1 cellular context compared by ENCODE assay signal in genomic region chr16:25257504-25257955, GRCh38.
TF ChIP-seq lines count a peak whose summit lies in the region.

Gene ZKSCAN2, minus strand, starts transcription at chr16:25257845. Its CDS starts 718 bp downstream, at chr16:25257127.

TF ChIP-seq in HepG2, 621 proteins besides CTCF, POLR2A, EP300 and RAD21 (continued from another document and continues in another):
- 0 out of 2 replicates have a peak, but pooled peaks have one; percentile 37 for TF ChIP-seq ZNF704 (CRISPR knock-in tag; IDR thresholded peaks at IDR 0.05; ENCODE audit: borderline replicate concordance)
- TF ChIP-seq ZNF567 (CRISPR knock-in tag; IDR thresholded peaks at IDR 0.05; ENCODE audit: borderline replicate concordance): 0 out of 2 replicates have a peak, but pooled peaks have one; percentile 35
- no peak for TF ChIP-seq MZF1 (CRISPR knock-in tag; IDR thresholded peaks at IDR 0.05; ENCODE audit: borderline replicate concordance)
- TF ChIP-seq ZMYM2 (CRISPR knock-in tag; IDR thresholded peaks at IDR 0.05): no peak
- TF ChIP-seq PRDM15 (CRISPR knock-in tag; IDR thresholded peaks at IDR 0.05): no peak; the same call in 1 of the 2 replicates
- peak; percentile 78 for TF ChIP-seq E2F5 (CRISPR knock-in tag; conservative IDR thresholded peaks at IDR 0.05)
- TF ChIP-seq ZNF280D (CRISPR knock-in tag; IDR thresholded peaks at IDR 0.05): no peak
- TF ChIP-seq ZSCAN25 (CRISPR knock-in tag; IDR thresholded peaks at IDR 0.05): no peak
- TF ChIP-seq CBX2 (IDR thresholded peaks at IDR 0.05; ENCODE audit: low read depth, low read length): no peak
- no peak for TF ChIP-seq CBX2 (CRISPR knock-in tag; IDR thresholded peaks at IDR 0.05; ENCODE audit: low read depth)
- no peak for TF ChIP-seq ATM (IDR thresholded peaks at IDR 0.05; ENCODE audit: borderline replicate concordance)
- no peak; the same call in 1 of the 2 replicates for TF ChIP-seq FOXM1 (CRISPR knock-in tag; IDR thresholded peaks at IDR 0.05)
- 0 out of 2 replicates have a peak, but pooled peaks have one; percentile 41 for TF ChIP-seq FOXK1 (CRISPR knock-in tag; IDR thresholded peaks at IDR 0.05; ENCODE audit: borderline replicate concordance, low read depth)
- no peak for TF ChIP-seq CREB1 (IDR thresholded peaks at IDR 0.05)
- TF ChIP-seq CREB1 (CRISPR knock-in tag; IDR thresholded peaks at IDR 0.05): no peak
- TF ChIP-seq ZNF383 (CRISPR knock-in tag; IDR thresholded peaks at IDR 0.05; ENCODE audit: borderline replicate concordance): no peak
- 0 out of 2 replicates have a peak, but pooled peaks have one; percentile 4 for TF ChIP-seq HNF4G (IDR thresholded peaks at IDR 0.05; ENCODE audit: borderline replicate concordance, low read depth, low read length)
- no peak for TF ChIP-seq HNF4G (CRISPR knock-in tag; IDR thresholded peaks at IDR 0.05; ENCODE audit: borderline replicate concordance, low read depth)
- no peak for TF ChIP-seq STAG1 (CRISPR knock-in tag; IDR thresholded peaks at IDR 0.05)
- no peak for TF ChIP-seq MAF1 (CRISPR knock-in tag; IDR thresholded peaks at IDR 0.05; ENCODE audit: borderline replicate concordance)
- peak; percentile 92; the same call in 1 of the 2 replicates for TF ChIP-seq MLXIP (CRISPR knock-in tag; IDR thresholded peaks at IDR 0.05; ENCODE audit: borderline replicate concordance)
- no peak for TF ChIP-seq HOXA7 (CRISPR knock-in tag; IDR thresholded peaks at IDR 0.05)
- no peak for TF ChIP-seq SRSF9 (IDR thresholded peaks at IDR 0.05; ENCODE audit: borderline replicate concordance, insufficient read depth, low read depth, low read length, poor library complexity, severe bottlenecking)
- TF ChIP-seq ZBTB8A (CRISPR knock-in tag; IDR thresholded peaks at IDR 0.05; ENCODE audit: borderline replicate concordance, low read depth): peak; percentile 29; the same call in 1 of the 2 replicates
- TF ChIP-seq TFAP4 (IDR thresholded peaks at IDR 0.05; ENCODE audit: borderline replicate concordance, low read depth): peak; percentile 70; the same call in 1 of the 2 replicates
- no peak for TF ChIP-seq NPAS2 (CRISPR knock-in tag; IDR thresholded peaks at IDR 0.05; ENCODE audit: borderline replicate concordance)
- TF ChIP-seq MTF1 (CRISPR knock-in tag; IDR thresholded peaks at IDR 0.05): no peak
- no peak for TF ChIP-seq THAP8 (CRISPR knock-in tag; IDR thresholded peaks at IDR 0.05; ENCODE audit: borderline replicate concordance)
- no peak; the same call in 1 of the 2 replicates for TF ChIP-seq FOXC1 (CRISPR knock-in tag; IDR thresholded peaks at IDR 0.05; ENCODE audit: borderline replicate concordance)
- no peak for TF ChIP-seq JARID2 (CRISPR knock-in tag; IDR thresholded peaks at IDR 0.05; ENCODE audit: insufficient replicate concordance)
- 0 out of 2 replicates have a peak, but pooled peaks have one; percentile 64 for TF ChIP-seq GPN1 (CRISPR knock-in tag; IDR thresholded peaks at IDR 0.05; ENCODE audit: borderline replicate concordance)
- no peak for TF ChIP-seq SMAD1 (CRISPR knock-in tag; IDR thresholded peaks at IDR 0.05; ENCODE audit: borderline replicate concordance, low read depth)
- no peak for TF ChIP-seq ZBTB10 (CRISPR knock-in tag; IDR thresholded peaks at IDR 0.05; ENCODE audit: borderline replicate concordance)
- no peak for TF ChIP-seq KMT2B (CRISPR knock-in tag; IDR thresholded peaks at IDR 0.05)
- TF ChIP-seq ZNF282 (IDR thresholded peaks at IDR 0.05; ENCODE audit: partially characterized antibody): no peak
- no peak for TF ChIP-seq ATF1 (CRISPR knock-in tag; IDR thresholded peaks at IDR 0.05)
- TF ChIP-seq ZNF710 (CRISPR knock-in tag; IDR thresholded peaks at IDR 0.05; ENCODE audit: borderline replicate concordance): no peak
- no peak; the same call in 1 of the 2 replicates for TF ChIP-seq CREB3 (CRISPR knock-in tag; IDR thresholded peaks at IDR 0.05)
- peak; percentile 99 for TF ChIP-seq RBFOX2 (IDR thresholded peaks at IDR 0.05; ENCODE audit: low read depth, low read length)
- peak; percentile 47 for TF ChIP-seq SKI (IDR thresholded peaks at IDR 0.05; ENCODE audit: partially characterized antibody)
- TF ChIP-seq ZFP62 (CRISPR knock-in tag; IDR thresholded peaks at IDR 0.05): 0 out of 2 replicates have a peak, but pooled peaks have one; percentile 70
- no peak for TF ChIP-seq ZNF367 (CRISPR knock-in tag; IDR thresholded peaks at IDR 0.05; ENCODE audit: borderline replicate concordance)
